ENCODE assay signal across 9 cellular contexts in the genomic region with DNA sequence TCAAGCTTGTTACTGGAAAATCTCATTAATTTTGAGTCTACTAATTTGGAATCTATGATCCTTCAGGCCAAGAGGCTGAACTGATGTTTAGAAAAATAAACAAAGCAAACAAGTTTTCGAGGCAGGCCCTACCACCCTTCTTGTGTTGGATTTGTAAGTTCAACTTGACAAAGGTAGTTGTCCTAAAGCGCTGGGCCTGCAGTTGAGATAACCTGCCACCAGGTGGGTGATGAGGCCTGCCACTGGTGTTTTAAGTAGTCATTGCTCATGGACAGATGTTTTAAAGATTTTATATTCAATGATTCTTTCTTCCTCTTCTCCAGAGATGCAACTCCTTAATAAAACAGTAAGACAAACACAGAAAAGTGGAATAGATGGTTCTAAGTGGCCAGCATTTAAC. TPM values are rescaled to one million over a fixed set of nuclear protein-coding genes. Genes with fewer than 3 reads are reported as not detected.
A peak's percentile ranks its signal among the peaks of the same experiment; 100 is the strongest.
DNase-seq lines count a peak whose midpoint lies in the region; ATAC-seq and TF ChIP-seq lines count a peak whose summit lies in the region.
"Had no signal": no experiment of that assay in that cellular context is flagged by ENCODE, and none has a peak within 500 bp of the region (broad histone marks: within the 10 kb centered on the region; RNA-seq: fewer than 3 reads in every experiment).

No MANE protein-coding gene starts in this region.

- H3K9me3 ChIP-seq in thyroid gland, result no peaks in the 10 kb centered on the region

- H3K4me3 ChIP-seq in astrocyte of the cerebellum (ENCODE audit: low read depth, low read length), result no peak overlapping the region
- H3K4me3 ChIP-seq in mesendoderm (ENCODE audit: low read length), result no peak overlapping the region
- no peak overlapping the region for H3K4me3 ChIP-seq in thyroid gland (replicated peaks in 1 of 3)

- DNase-seq in NCI-H1417 (lab: John Stamatoyannopoulos, UW), result peak; percentile 14 to 40 (median 27)
- DNase-seq in NCI-H1417 treated with DMSO at 0.1 percent for 48 hours (lab: John Stamatoyannopoulos, UW), result no peak
- peak; percentile 62 for DNase-seq in SK-N-DZ (ENCODE audit: low spot score)
- no peak for DNase-seq in astrocyte of the cerebellum (ENCODE audit: low read depth)
- peak; percentile 77 for DNase-seq in mesendoderm
- peak; percentile 40 to 43 for DNase-seq in thyroid gland

- H3K27ac ChIP-seq in mesendoderm (ENCODE audit: low read depth, low read length), result no peak overlapping the region
- H3K27ac ChIP-seq in thyroid gland, result peak overlapping the region in 1 of 3 donors; percentile 10

- no peak for TF ChIP-seq POLR2A in thyroid gland (IDR thresholded peaks at IDR 0.05)

- H3K79me1 ChIP-seq in mesendoderm (ENCODE audit: low read length), result no peaks in the 10 kb centered on the region

- H4K8ac ChIP-seq in mesendoderm (ENCODE audit: low read depth, low read length), result no peak overlapping the region

- no peaks in the 10 kb centered on the region for H3K27me3 ChIP-seq in mesendoderm (ENCODE audit: insufficient read depth, low read length, poor library complexity)
- H3K27me3 ChIP-seq in thyroid gland, result no peaks in the 10 kb centered on the region

- H3K23ac ChIP-seq in mesendoderm (ENCODE audit: low read length), result no peak overlapping the region

- no peak overlapping the region for H3K18ac ChIP-seq in mesendoderm (ENCODE audit: low read length)

- ATAC-seq in GM21528 (IDR thresholded peaks at IDR 0.05; ENCODE audit: low FRiP score, unreplicated experiment) (no peak), HG02759 (IDR thresholded peaks at IDR 0.05; ENCODE audit: unreplicated experiment) (no peak)

- H3K4ac ChIP-seq in mesendoderm (ENCODE audit: low read depth, low read length), result no peak overlapping the region

- WGBS in mesendoderm (ENCODE audit: extremely low coverage, insufficient coverage, low lambda C conversion rate), result no CpG with 5 or more reads among the region's 2 CpGs
- 82 to 88% methylated on average over 2 of the region's 2 CpGs for WGBS in thyroid gland, 2 donors

- no peak overlapping the region for H3K56ac ChIP-seq in mesendoderm (ENCODE audit: low read length)

- H2BK5ac ChIP-seq in mesendoderm (ENCODE audit: low read length), result no peak overlapping the region

- H3K4me2 ChIP-seq in mesendoderm (ENCODE audit: low read length), result no peak overlapping the region

- intact Hi-C loops in thyroid gland (cut with DNase I), result loop anchor here (10.0 kb wide), 1 partner anchor 58 kb away; no protein-coding TSS in a partner anchor

- H3K4me1 ChIP-seq in mesendoderm (ENCODE audit: control insufficient read depth, low read depth, low read length), result peaks cover 15% of the 10 kb centered on the region
- peaks cover 11 to 20% of the 10 kb centered on the region in 2 donors for H3K4me1 ChIP-seq in thyroid gland

- H2AK5ac ChIP-seq in mesendoderm (ENCODE audit: low read length), result no peak overlapping the region

- in situ Hi-C loops in astrocyte of the cerebellum (cut with HindIII; ENCODE audit: low sequenced_read_pairs), result no loop called here

- H3K9ac ChIP-seq in mesendoderm (ENCODE audit: low read length), result no peak overlapping the region

- TF ChIP-seq CTCF in astrocyte of the cerebellum (IDR thresholded peaks at IDR 0.05; ENCODE audit: low read depth, low read length, missing control alignments) (peak; percentile 48), thyroid gland (IDR thresholded peaks at IDR 0.05) (peak in 5 of 6 experiments; percentile 39 to 51 (median 42))

- no peak overlapping the region for H4K5ac ChIP-seq in mesendoderm (ENCODE audit: low read length)

- H3K36me3 ChIP-seq in mesendoderm (ENCODE audit: control insufficient read depth, insufficient read depth, low read length) (no peaks in the 10 kb centered on the region), thyroid gland (no peaks in the 10 kb centered on the region)

- H3K79me2 ChIP-seq in mesendoderm (ENCODE audit: control insufficient read depth, insufficient read depth, low read length), result no peaks in the 10 kb centered on the region

- H2BK120ac ChIP-seq in mesendoderm (ENCODE audit: low read depth, low read length), result no peak overlapping the region

- H2BK15ac ChIP-seq in mesendoderm (replicated peaks; ENCODE audit: low read depth), result no peak overlapping the region

RNA-seq across cellular contexts. Expression of gene ACVRL1, which starts 19.4 kb away (rescaled TPM):
- 24.4 and 26.5 TPM in 2 replicates for polyA plus RNA-seq in SK-N-DZ (2014; cell fraction: cytosol; rRNA removed)
- polyA plus RNA-seq in SK-N-DZ (2014; cell fraction: nucleus; rRNA removed), result 25.3 and 33.4 TPM in 2 replicates
- polyA plus RNA-seq in mesendoderm (2013, experiment 1 of 2), result 0.21 TPM
- 0.01 TPM for polyA plus RNA-seq in mesendoderm (2013, experiment 2 of 2)
- total RNA-seq in thyroid gland, result 100 to 1,000 TPM in 2 of 4 donors, 10 to 100 TPM in 2; 61.9 to 133 (median 84.2) TPM

RNA-seq across cellular contexts. Expression of gene ACVR1B, which starts 24.8 kb away (rescaled TPM):
- 23.8 and 24.9 TPM in 2 replicates for polyA plus RNA-seq in SK-N-DZ (2014; cell fraction: cytosol; rRNA removed)
- 16.1 and 25.1 TPM in 2 replicates for polyA plus RNA-seq in SK-N-DZ (2014; cell fraction: nucleus; rRNA removed)
- 9.9 TPM for polyA plus RNA-seq in mesendoderm (2013, experiment 1 of 2)
- polyA plus RNA-seq in mesendoderm (2013, experiment 2 of 2), result 9.5 TPM
- total RNA-seq in thyroid gland, result 10 to 100 TPM; 13.7 to 19.9 (median 19.2) TPM

RNA-seq across cellular contexts. Expression of gene ANKRD33, which starts 38.8 kb away (rescaled TPM):
- 0.15 TPM in 1 of 2 replicates, not detected in the other for polyA plus RNA-seq in SK-N-DZ (2014; cell fraction: cytosol; rRNA removed)
- polyA plus RNA-seq in SK-N-DZ (2014; cell fraction: nucleus; rRNA removed), result 0.27 TPM in 1 of 2 replicates, not detected in the other
- not detected for polyA plus RNA-seq in mesendoderm (2013, experiment 1 of 2)
- polyA plus RNA-seq in mesendoderm (2013, experiment 2 of 2), result 0.03 TPM
- not detected for total RNA-seq in thyroid gland
- total RNA-seq: urinary bladder had no signal
- polyA plus RNA-seq: urinary bladder had no signal

Comparison
In these comparisons a context has a peak if more than half of its experiments do, and no peak if none do; other contexts are left out.
1. DNase-seq: peak in NCI-H1417 (3 of 3), SK-N-DZ (single experiment), mesendoderm (single experiment) and thyroid gland (2 of 2); none in NCI-H1417 treated with DMSO at 0.1 percent for 48 hours (single experiment) and astrocyte of the cerebellum (single experiment).